8 cellular contexts compared by ENCODE assay signal in the genomic region with DNA sequence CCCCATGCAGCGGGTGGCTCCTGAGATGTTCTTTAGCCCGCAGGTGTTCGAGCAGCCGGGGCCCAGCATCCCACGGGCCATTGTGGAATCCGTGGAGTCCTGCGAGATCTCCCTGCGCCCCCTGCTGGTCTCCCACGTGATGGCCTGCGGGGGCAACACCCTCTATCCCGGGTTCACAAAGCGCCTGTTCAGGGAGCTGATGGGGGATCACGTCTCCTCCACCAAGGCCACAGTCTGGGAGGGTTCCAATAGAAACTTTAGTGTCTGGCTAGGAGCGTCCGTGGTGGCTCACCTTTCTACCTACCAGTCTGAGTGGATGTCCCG.
A peak's percentile ranks its signal among the peaks of the same experiment; 100 is the strongest.
DNase-seq lines count a peak whose midpoint lies in the region; ATAC-seq and TF ChIP-seq lines count a peak whose summit lies in the region.

No MANE protein-coding gene starts in this region.

- H3K9me3 Mint-ChIP-seq in activated CD4-positive, alpha-beta T cell treated with anti-CD3 and anti-CD28 coated beads, Interleukin-2, amount 10 ng/mL, durations not matched to agents 7 days and 5 days: no peaks in the 10 kb centered on the region
- H3K9me3 Mint-ChIP-seq in activated T-helper 17 cell treated with anti-CD3 and anti-CD28 coated beads, Interleukin-2, amount 50 U/mL, for 72 hours: no peaks in the 10 kb centered on the region

- H3K4me3 ChIP-seq in AG10803 (ENCODE audit: low read length): no peak overlapping the region

- peak; percentile 35 for DNase-seq in AG10803 (ENCODE audit: low read depth)
- peak; percentile 53 for DNase-seq in GOT3 (lab: John Stamatoyannopoulos, UW)
- peak; percentile 18 for DNase-seq in activated CD4-positive, alpha-beta T cell treated with anti-CD3 and anti-CD28 coated beads, Interleukin-2, amount 10 ng/mL, durations not matched to agents 7 days and 5 days
- DNase-seq in hepatic stellate cell (ENCODE audit: low spot score): peak; percentile 77
- DNase-seq in stimulated activated CD4-positive, alpha-beta T cell treated with anti-CD3 and anti-CD28 coated beads, Interleukin-4, amount 100 ng/mL, for 48 hours (ENCODE audit: low read depth in 2 of 2): peak; percentile 9 to 42
- DNase-seq in OCI-M2 (lab: John Stamatoyannopoulos, UW; ENCODE audit: unreplicated experiment): no peak

- H3K4me3 Mint-ChIP-seq in activated CD4-positive, alpha-beta T cell treated with anti-CD3 and anti-CD28 coated beads, Interleukin-2, amount 10 ng/mL, durations not matched to agents 7 days and 5 days: no peak overlapping the region
- H3K4me3 Mint-ChIP-seq in activated T-helper 17 cell treated with anti-CD3 and anti-CD28 coated beads, Interleukin-2, amount 50 U/mL, for 72 hours: no peak overlapping the region

- H3K36me3 Mint-ChIP-seq in activated CD4-positive, alpha-beta T cell treated with anti-CD3 and anti-CD28 coated beads, Interleukin-2, amount 10 ng/mL, durations not matched to agents 7 days and 5 days (ENCODE audit: low read depth): no peaks in the 10 kb centered on the region
- no peaks in the 10 kb centered on the region for H3K36me3 Mint-ChIP-seq in activated T-helper 17 cell treated with anti-CD3 and anti-CD28 coated beads, Interleukin-2, amount 50 U/mL, for 72 hours (ENCODE audit: low read depth)

- CTCF ChIA-PET in activated CD4-positive, alpha-beta T cell treated with anti-CD3 and anti-CD28 coated beads, Interleukin-2, amount 10 ng/mL, durations not matched to agents 7 days and 5 days (lab: Charles Lee): no interaction called here

- no peaks in the 10 kb centered on the region for H3K4me1 Mint-ChIP-seq in activated CD4-positive, alpha-beta T cell treated with anti-CD3 and anti-CD28 coated beads, Interleukin-2, amount 10 ng/mL, durations not matched to agents 7 days and 5 days
- H3K4me1 Mint-ChIP-seq in activated T-helper 17 cell treated with anti-CD3 and anti-CD28 coated beads, Interleukin-2, amount 50 U/mL, for 72 hours: no peaks in the 10 kb centered on the region

- peak; percentile 76 for TF ChIP-seq CTCF in AG10803 (conservative IDR thresholded peaks at IDR 0.05; ENCODE audit: low read length)

- no peaks in the 10 kb centered on the region for H3K27me3 Mint-ChIP-seq in activated CD4-positive, alpha-beta T cell treated with anti-CD3 and anti-CD28 coated beads, Interleukin-2, amount 10 ng/mL, durations not matched to agents 7 days and 5 days
- peaks cover 45% of the 10 kb centered on the region for H3K27me3 Mint-ChIP-seq in activated T-helper 17 cell treated with anti-CD3 and anti-CD28 coated beads, Interleukin-2, amount 50 U/mL, for 72 hours

- no peak for ATAC-seq in activated T-helper 17 cell treated with anti-CD3 and anti-CD28 coated beads, Interleukin-2, amount 50 U/mL, for 72 hours (replicated peaks)
- ATAC-seq in HG03045 (IDR thresholded peaks at IDR 0.05; ENCODE audit: unreplicated experiment): no peak

- POLR2A ChIA-PET in activated CD4-positive, alpha-beta T cell treated with anti-CD3 and anti-CD28 coated beads, Interleukin-2, amount 10 ng/mL, durations not matched to agents 7 days and 5 days (lab: Charles Lee): no interaction called here

- H3K27ac Mint-ChIP-seq in activated CD4-positive, alpha-beta T cell treated with anti-CD3 and anti-CD28 coated beads, Interleukin-2, amount 10 ng/mL, durations not matched to agents 7 days and 5 days: no peak overlapping the region
- H3K27ac Mint-ChIP-seq in activated T-helper 17 cell treated with anti-CD3 and anti-CD28 coated beads, Interleukin-2, amount 50 U/mL, for 72 hours: no peak overlapping the region
